Comparison of ENCODE assay signal across 8 cellular contexts in the genomic region with DNA sequence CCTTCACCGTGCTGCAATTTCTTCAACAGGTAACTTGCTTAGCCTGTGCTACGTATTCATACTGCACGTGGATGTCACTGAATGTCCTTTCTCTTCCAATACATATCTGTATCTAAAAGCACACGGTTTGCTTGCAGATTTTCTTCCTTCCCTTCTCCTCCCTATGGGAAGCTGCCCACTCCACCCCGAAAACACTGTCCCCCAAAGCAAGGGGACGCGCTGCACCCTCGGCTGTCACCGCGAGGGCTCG. TPM values are rescaled to one million over a fixed set of nuclear protein-coding genes. Genes with fewer than 3 reads are reported as not detected.
DNase-seq lines count a peak whose midpoint lies in the region; ATAC-seq and TF ChIP-seq lines count a peak whose summit lies in the region.

No MANE protein-coding gene starts in this region.

- H3K36me3 ChIP-seq in adrenal gland (replicated peaks in 1 of 2) (no peaks in the 10 kb centered on the region), subcutaneous abdominal adipose tissue (ENCODE audit: control insufficient read depth in 5 of 5, insufficient read depth in 5 of 5, low read length in 5 of 5) (peaks cover 0 to 2% (median 0%) of the 10 kb centered on the region in 5 donors)

- H3K9me3 ChIP-seq in adrenal gland (replicated peaks in 1 of 3) (no peaks in the 10 kb centered on the region), subcutaneous abdominal adipose tissue (ENCODE audit: control insufficient read depth in 5 of 5, low read length in 5 of 5) (no peaks in the 10 kb centered on the region)

- H3K4me3 ChIP-seq in adrenal gland (peak overlapping the region; percentile 33 to 76 (median 58)), subcutaneous abdominal adipose tissue (ENCODE audit: low read depth in 1 of 5, low read length in 5 of 5) (peak overlapping the region; percentile 77 to 89 (median 86))

- peak; percentile 17 for ATAC-seq in HG02798 (IDR thresholded peaks at IDR 0.05; ENCODE audit: poor library complexity, unreplicated experiment)

- CTCF ChIA-PET in activated naive CD4-positive, alpha-beta T cell treated with anti-CD3 and anti-CD28 coated beads, Interleukin-2, amount 10 ng/mL, durations not matched to agents 7 days and 5 days (lab: Charles Lee), result no interaction called here

- intact Hi-C loops in adrenal gland (cut with DNase I), result no loop called here

- WGBS in adrenal gland, 4 donors, result 0 to 2% (median 1%) methylated on average over 10 to 11 of the region's 11 CpGs

- H3K27ac Mint-ChIP-seq in activated naive CD4-positive, alpha-beta T cell treated with anti-CD3 and anti-CD28 coated beads, Interleukin-2, amount 10 ng/mL, durations not matched to agents 7 days and 5 days, result peak overlapping the region; percentile 92

- no peaks in the 10 kb centered on the region for H3K27me3 Mint-ChIP-seq in activated naive CD4-positive, alpha-beta T cell treated with anti-CD3 and anti-CD28 coated beads, Interleukin-2, amount 10 ng/mL, durations not matched to agents 7 days and 5 days

- TF ChIP-seq CTCF in adrenal gland (IDR thresholded peaks at IDR 0.05), result peak in 3 of 6 experiments; percentile 21 to 42 (median 24)

- peak overlapping the region; percentile 84 for H3K4me3 Mint-ChIP-seq in activated naive CD4-positive, alpha-beta T cell treated with anti-CD3 and anti-CD28 coated beads, Interleukin-2, amount 10 ng/mL, durations not matched to agents 7 days and 5 days

- H3K27me3 ChIP-seq in adrenal gland (no peaks in the 10 kb centered on the region), subcutaneous abdominal adipose tissue (ENCODE audit: control insufficient read depth in 5 of 5, insufficient read depth in 4 of 5, low read length in 5 of 5) (no peaks in the 10 kb centered on the region)

- H3K36me3 Mint-ChIP-seq in activated naive CD4-positive, alpha-beta T cell treated with anti-CD3 and anti-CD28 coated beads, Interleukin-2, amount 10 ng/mL, durations not matched to agents 7 days and 5 days, result peaks cover 4% of the 10 kb centered on the region

- TF ChIP-seq POLR2A in adrenal gland (IDR thresholded peaks at IDR 0.05), result no peak

- no peaks in the 10 kb centered on the region for H3K9me3 Mint-ChIP-seq in activated naive CD4-positive, alpha-beta T cell treated with anti-CD3 and anti-CD28 coated beads, Interleukin-2, amount 10 ng/mL, durations not matched to agents 7 days and 5 days

- H3K4me1 ChIP-seq in adrenal gland (replicated peaks in 1 of 2) (peaks cover 0 to 15% of the 10 kb centered on the region in 2 donors), subcutaneous abdominal adipose tissue (ENCODE audit: control insufficient read depth in 5 of 5, insufficient read depth in 5 of 5, low read length in 5 of 5) (peaks cover 0 to 18% (median 14%) of the 10 kb centered on the region in 5 donors)

- H3K27ac ChIP-seq in adrenal gland (peak overlapping the region; percentile 64 to 97 (median 97)), subcutaneous abdominal adipose tissue (ENCODE audit: low read depth, low read length) (peak overlapping the region; percentile 89)

- DNase-seq in activated naive CD4-positive, alpha-beta T cell treated with anti-CD3 and anti-CD28 coated beads, Interleukin-2, amount 10 ng/mL, durations not matched to agents 7 days and 5 days, result no peak
- DNase-seq in activated naive CD4-positive, alpha-beta T cell treated with Interleukin-2 at 50 U/mL for 16 hours, result no peak
- DNase-seq in NCI-H1694 (lab: John Stamatoyannopoulos, UW), result peak; percentile 21
- peak in 2 of 7 donors; percentile 67 to 69 for DNase-seq in adrenal gland
- DNase-seq in iris pigment epithelial cell (ENCODE audit: low read depth), result peak; percentile 18
- no peak for DNase-seq in iPS-NIHi7 (ENCODE audit: extremely low spot score)

- H3K4me1 Mint-ChIP-seq in activated naive CD4-positive, alpha-beta T cell treated with anti-CD3 and anti-CD28 coated beads, Interleukin-2, amount 10 ng/mL, durations not matched to agents 7 days and 5 days, result peaks cover 19% of the 10 kb centered on the region

- peak overlapping the region; percentile 75 to 90 (median 85) for H3K9ac ChIP-seq in subcutaneous abdominal adipose tissue (ENCODE audit: low read length in 5 of 5)

RNA-seq across cellular contexts. Expression of a gene that starts 0.7 kb away (rescaled TPM):
- total RNA-seq in adrenal gland, result 10 to 100 TPM; 30.7 to 89.8 (median 52.6) TPM
- polyA plus RNA-seq in adrenal gland, result 10 to 100 TPM; 10.1 to 58.2 (median 22.3) TPM

Comparison
In these comparisons a context has a peak if more than half of its experiments do, and no peak if none do; other contexts are left out.
1. DNase-seq: peak in NCI-H1694 (single experiment) and iris pigment epithelial cell (single experiment); none in activated naive CD4-positive, alpha-beta T cell treated with anti-CD3 and anti-CD28 coated beads, Interleukin-2, amount 10 ng/mL, durations not matched to agents 7 days and 5 days (single experiment), activated naive CD4-positive, alpha-beta T cell treated with Interleukin-2 at 50 U/mL for 16 hours (single experiment) and iPS-NIHi7 (single experiment).